In the genomic region with DNA sequence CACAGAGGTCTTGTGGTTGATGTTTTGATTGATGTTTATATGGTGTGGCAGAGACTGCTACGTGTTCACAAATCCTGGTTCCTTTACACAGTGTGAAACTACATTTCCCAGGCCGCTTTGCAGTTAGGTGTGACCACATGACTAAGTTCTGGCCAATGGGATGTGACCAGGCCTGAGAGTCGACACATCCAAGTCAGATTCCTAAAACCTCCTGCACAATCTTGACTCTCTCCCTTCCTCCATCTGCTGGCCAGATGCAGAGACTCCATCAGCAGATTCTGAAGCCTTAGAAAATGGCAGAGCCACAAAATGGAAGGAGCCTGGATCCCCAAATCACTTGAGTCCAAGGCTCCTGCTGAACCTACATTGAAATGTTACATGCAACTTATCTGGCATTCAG, we compare ENCODE assay signal across 9 cellular contexts. TPM values are rescaled to one million over a fixed set of nuclear protein-coding genes. Genes with fewer than 3 reads are reported as not detected.
DNase-seq lines count a peak whose midpoint lies in the region; ATAC-seq, FAIRE-seq and TF ChIP-seq lines count a peak whose summit lies in the region.
"Had no signal": no experiment of that assay in that cellular context is flagged by ENCODE, and none has a peak within 500 bp of the region (broad histone marks: within the 10 kb centered on the region; RNA-seq: fewer than 3 reads in every experiment).

No MANE protein-coding gene starts in this region.

- no peak for DNase-seq in D721Med (ENCODE audit: insufficient read length, low spot score)
- DNase-seq in Jurkat, Clone E6-1 (ENCODE audit: low read depth, low spot score): peak; percentile 60
- DNase-seq in astrocyte of the cerebellum (ENCODE audit: low read depth): peak; percentile 41
- no peak for DNase-seq in lower lobe of right lung
- DNase-seq in prostate gland (ENCODE audit: low spot score): no peak
- no peak for DNase-seq in cerebellar nuclear complex (lab: John Stamatoyannopoulos, UW)
- DNase-seq in NCI-H1092 treated with DMSO at 0.1 percent for 48 hours (lab: John Stamatoyannopoulos, UW): no peak

- no peaks in the 10 kb centered on the region for H3K9me3 ChIP-seq in lower lobe of right lung
- H3K9me3 ChIP-seq in prostate gland: no peaks in the 10 kb centered on the region

- no peak overlapping the region for H3K4me3 ChIP-seq in Jurkat, Clone E6-1 (ENCODE audit: low read length)
- H3K4me3 ChIP-seq in astrocyte of the cerebellum (ENCODE audit: low read depth, low read length): no peak overlapping the region
- H3K4me3 ChIP-seq in lower lobe of right lung: no peak overlapping the region
- H3K4me3 ChIP-seq in prostate gland: no peak overlapping the region

- H3K27ac ChIP-seq in lower lobe of right lung: no peak overlapping the region
- H3K27ac ChIP-seq in prostate gland: no peak overlapping the region

- in situ Hi-C loops in astrocyte of the cerebellum (cut with HindIII; ENCODE audit: low sequenced_read_pairs): no loop called here

- peaks cover 100% of the 10 kb centered on the region for H3K36me3 ChIP-seq in lower lobe of right lung
- peaks cover 0 to 8% of the 10 kb centered on the region in 2 donors for H3K36me3 ChIP-seq in prostate gland

- TF ChIP-seq CTCF in D721Med (IDR thresholded peaks at IDR 0.05; ENCODE audit: insufficient read depth, missing control alignments): peak; percentile 27
- peak; percentile 18 for TF ChIP-seq CTCF in astrocyte of the cerebellum (IDR thresholded peaks at IDR 0.05; ENCODE audit: low read depth, low read length, missing control alignments)
- TF ChIP-seq CTCF in lower lobe of right lung (IDR thresholded peaks at IDR 0.05): no peak
- no peak for TF ChIP-seq CTCF in prostate gland (IDR thresholded peaks at IDR 0.05)

- no peak for TF ChIP-seq POLR2A in prostate gland (IDR thresholded peaks at IDR 0.05)

- 55% methylated on average over 3 of the region's 3 CpGs for WGBS in prostate gland

- H3K4me1 ChIP-seq in lower lobe of right lung: no peaks in the 10 kb centered on the region
- H3K4me1 ChIP-seq in prostate gland (replicated peaks): no peaks in the 10 kb centered on the region

- no peak for FAIRE-seq in D721Med (lab: Jason Lieb, UNC)

- intact Hi-C loops in lower lobe of right lung (cut with DNase I): no loop called here
- intact Hi-C loops in prostate gland (cut with DNase I): no loop called here

- ATAC-seq in lower lobe of right lung (peak; percentile 56 to 61), HG03097 (IDR thresholded peaks at IDR 0.05; ENCODE audit: low FRiP score, unreplicated experiment) (no peak)

- H3K27me3 ChIP-seq in lower lobe of right lung (ENCODE audit: low read depth) (no peaks in the 10 kb centered on the region), prostate gland (replicated peaks; ENCODE audit: insufficient read depth) (no peaks in the 10 kb centered on the region)

RNA-seq across cellular contexts. Expression of a gene that starts 12.6 kb away (rescaled TPM):
- 10.3 TPM for polyA plus RNA-seq in Jurkat, Clone E6-1 (2012; ENCODE audit: insufficient read depth, insufficient read length)
- total RNA-seq in lower lobe of right lung (175 TPM), prostate gland (10 to 100 TPM in 1 of 2 donors, 1 to 10 TPM in 1; 9.5 to 21.4 TPM)

RNA-seq across cellular contexts. Expression of a gene that starts 14.4 kb away (rescaled TPM):
- polyA plus RNA-seq in Jurkat, Clone E6-1 (2012; ENCODE audit: insufficient read depth, insufficient read length): 0.75 TPM
- total RNA-seq in lower lobe of right lung: 36.2 TPM
- 10 to 100 TPM; 17.0 to 28.0 TPM for total RNA-seq in prostate gland

RNA-seq across cellular contexts. Expression of a gene that starts 15.8 kb away (rescaled TPM):
- not detected for polyA plus RNA-seq in Jurkat, Clone E6-1 (2012; ENCODE audit: insufficient read depth, insufficient read length)
- total RNA-seq in lower lobe of right lung (0.92 TPM), prostate gland (10 to 100 TPM in 1 of 2 donors, 1 to 10 TPM in 1; 1.0 to 17.8 TPM)

RNA-seq across cellular contexts. Expression of a gene that starts 22.8 kb away (rescaled TPM):
- not detected for polyA plus RNA-seq in Jurkat, Clone E6-1 (2012; ENCODE audit: insufficient read depth, insufficient read length)
- 4.9 TPM for total RNA-seq in lower lobe of right lung
- 1 to 10 TPM in 1 of 2 donors, under 1 TPM in 1; 0.59 to 4.3 TPM for total RNA-seq in prostate gland

RNA-seq across cellular contexts. Expression of a gene that starts 40.2 kb away (rescaled TPM):
- not detected for polyA plus RNA-seq in Jurkat, Clone E6-1 (2012; ENCODE audit: insufficient read depth, insufficient read length)
- total RNA-seq in lower lobe of right lung (3.1 TPM), prostate gland (10 to 100 TPM in 1 of 2 donors, not detected in 1; 13.1 TPM)
- polyA plus RNA-seq: esophagus had no signal

Comparison
In these comparisons a context has a peak if more than half of its experiments do, and no peak if none do; other contexts are left out.
1. DNase-seq: peak in Jurkat, Clone E6-1 (single experiment) and astrocyte of the cerebellum (single experiment); none in D721Med (single experiment), lower lobe of right lung (single experiment), prostate gland (single experiment), cerebellar nuclear complex (0 of 2) and NCI-H1092 treated with DMSO at 0.1 percent for 48 hours (single experiment).
2. CTCF ChIP-seq: peak in D721Med (single experiment) and astrocyte of the cerebellum (single experiment); none in lower lobe of right lung (single experiment) and prostate gland (0 of 4).